Comparison of ENCODE assay signal across 19 cellular contexts in the genomic region with DNA sequence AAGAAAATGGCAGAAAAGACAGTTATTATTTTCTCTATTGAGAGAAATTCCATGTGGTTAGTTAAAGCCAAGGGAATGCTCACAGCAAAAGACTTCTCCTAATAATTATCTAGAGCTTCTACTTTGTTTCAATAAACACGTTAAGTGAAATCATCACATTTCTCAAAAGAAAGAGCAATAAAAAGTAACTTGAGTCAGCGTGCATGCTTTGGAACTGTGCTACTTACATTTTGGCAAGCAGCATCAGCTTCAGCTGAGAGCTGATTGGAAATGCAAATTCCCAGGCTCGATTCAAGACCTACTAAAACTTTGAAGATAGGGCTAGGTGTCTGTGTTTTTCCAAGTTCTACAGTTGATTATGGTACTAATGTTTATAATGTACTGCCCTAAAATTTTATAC.
DNase-seq lines count a peak whose midpoint lies in the region; ATAC-seq, FAIRE-seq and TF ChIP-seq lines count a peak whose summit lies in the region.
"Had no signal": no experiment of that assay in that cellular context is flagged by ENCODE, and none has a peak within 500 bp of the region (broad histone marks: within the 10 kb centered on the region; RNA-seq: fewer than 3 reads in every experiment).

No MANE protein-coding gene starts in this region.

- TF ChIP-seq CTCF in D721Med (IDR thresholded peaks at IDR 0.05; ENCODE audit: insufficient read depth, missing control alignments) (no peak), IMR-90 (conservative IDR thresholded peaks at IDR 0.05; ENCODE audit: low read depth, low read length) (no peak)

- H2AK9ac ChIP-seq in IMR-90 (replicated peaks; ENCODE audit: low read depth, low read length, poor library complexity), result no peak overlapping the region

- TF ChIP-seq RAD21 in IMR-90 (IDR thresholded peaks at IDR 0.05; ENCODE audit: low read length), result no peak

- H3K23ac ChIP-seq in IMR-90 (ENCODE audit: low read depth, low read length), result no peak overlapping the region

- H2AK5ac ChIP-seq in IMR-90 (ENCODE audit: low read depth, low read length), result no peak overlapping the region

- H3K18ac ChIP-seq in IMR-90 (ENCODE audit: low read depth, low read length), result no peak overlapping the region

- no peak overlapping the region for H3K4me2 ChIP-seq in IMR-90 (ENCODE audit: low read depth, low read length)
- H3K4me2 ChIP-seq: BLaER1, PC-9 had no signal

- dilution Hi-C loops in IMR-90 (cut with HindIII; ENCODE audit: low sequenced_read_pairs, unreplicated experiment), result no loop called here

- H3K27me3 ChIP-seq in IMR-90 (ENCODE audit: control insufficient read depth, insufficient read depth, low read length), result no peaks in the 10 kb centered on the region
- no peaks in the 10 kb centered on the region for H3K27me3 ChIP-seq in naive thymus-derived CD4-positive, alpha-beta T cell (ENCODE audit: control insufficient read depth in 2 of 2, insufficient read depth in 2 of 2, low read length in 2 of 2)
- H3K27me3 ChIP-seq: BLaER1 had no signal

- intact Hi-C loops in IMR-90 (cut with micrococcal nuclease), result loop anchor here (5.0 kb wide), 1 partner anchor 36 kb away; no protein-coding TSS in a partner anchor
- intact Hi-C loops in naive thymus-derived CD4-positive, alpha-beta T cell (cut with micrococcal nuclease), result no loop called here

- H3K36me3 ChIP-seq in IMR-90 (ENCODE audit: control insufficient read depth, insufficient read depth, low read length), result no peaks in the 10 kb centered on the region
- no peaks in the 10 kb centered on the region for H3K36me3 ChIP-seq in naive thymus-derived CD4-positive, alpha-beta T cell (ENCODE audit: control insufficient read depth in 2 of 3, insufficient read depth in 3 of 3, low read length in 3 of 3)
- H3K36me3 ChIP-seq: BLaER1, left ventricle myocardium inferior had no signal

- CTCF ChIA-PET in IMR-90 (lab: Yijun Ruan, JAX), result interaction anchor here (0.5 kb wide), 1 partner anchor 1195 kb away, joined by 3 read pairs; no protein-coding TSS in a partner anchor
- CTCF ChIA-PET in naive thymus-derived CD4-positive, alpha-beta T cell (lab: Charles Lee), result no interaction called here

- no peaks in the 10 kb centered on the region for H3K27me3 Mint-ChIP-seq in naive thymus-derived CD4-positive, alpha-beta T cell
- H3K27me3 Mint-ChIP-seq: activated naive CD4-positive, alpha-beta T cell treated with anti-CD3 and anti-CD28 coated beads, Interleukin-2, amount 10 ng/mL, durations not matched to agents 7 days and 5 days had no signal

- H3K27ac Mint-ChIP-seq in naive thymus-derived CD4-positive, alpha-beta T cell, result no peak overlapping the region
- H3K27ac Mint-ChIP-seq: activated naive CD4-positive, alpha-beta T cell treated with anti-CD3 and anti-CD28 coated beads, Interleukin-2, amount 10 ng/mL, durations not matched to agents 7 days and 5 days had no signal

- no peak overlapping the region for H2BK15ac ChIP-seq in IMR-90 (ENCODE audit: low read depth, low read length)

- WGBS in IMR-90 (ENCODE audit: extremely low coverage in 2 of 2, insufficient read length in 1 of 2), 2 experiments, result no CpG with 5 or more reads among the region's 3 CpGs

- no peaks in the 10 kb centered on the region for H3K79me1 ChIP-seq in IMR-90 (ENCODE audit: low read depth in 1 of 2, low read length in 2 of 2)

- FAIRE-seq in D721Med (lab: Jason Lieb, UNC), result peak; percentile 71

- ATAC-seq in IMR-90 (ENCODE audit: low read depth), result peak; percentile 60
- no peak for ATAC-seq in naive thymus-derived CD4-positive, alpha-beta T cell
- no peak for ATAC-seq in HG03469 (IDR thresholded peaks at IDR 0.05; ENCODE audit: unreplicated experiment)
- no peak for ATAC-seq in GM19467 (IDR thresholded peaks at IDR 0.05; ENCODE audit: unreplicated experiment)
- ATAC-seq: sciatic nerve had no signal

- no peaks in the 10 kb centered on the region for H3K36me3 Mint-ChIP-seq in naive thymus-derived CD4-positive, alpha-beta T cell
- H3K36me3 Mint-ChIP-seq: activated naive CD4-positive, alpha-beta T cell treated with anti-CD3 and anti-CD28 coated beads, Interleukin-2, amount 10 ng/mL, durations not matched to agents 7 days and 5 days; brain had no signal

- BruUV-seq in IMR-90 (replicated peaks; lab: Mats Ljungman, UMichigan), result no TSS peak

- no peaks in the 10 kb centered on the region for H4K20me1 ChIP-seq in IMR-90 (ENCODE audit: insufficient read depth, low read length)
- H4K20me1 ChIP-seq: BLaER1 had no signal

- no peak overlapping the region for H3K4ac ChIP-seq in IMR-90 (ENCODE audit: low read depth, low read length)

- 0 out of 2 replicates have a peak overlapping the region, but pooled peaks have one; percentile 11 for H2BK20ac ChIP-seq in IMR-90 (ENCODE audit: low read depth, low read length)

- H3K4me3 ChIP-seq in IMR-90 (ENCODE audit: insufficient read depth, low read depth, low read length), result no peak overlapping the region
- H3K4me3 ChIP-seq in naive thymus-derived CD4-positive, alpha-beta T cell (ENCODE audit: low read length), result no peak overlapping the region
- H3K4me3 ChIP-seq: BLaER1, left ventricle myocardium inferior, PC-9 had no signal

- H4K5ac ChIP-seq in IMR-90 (ENCODE audit: low read depth, low read length), result no peak overlapping the region

- no peak overlapping the region for H2BK5ac ChIP-seq in IMR-90 (ENCODE audit: low read depth, low read length, poor library complexity, severe bottlenecking)

- POLR2A ChIA-PET in IMR-90 (lab: Charles Lee; ENCODE audit: unreplicated experiment), result no interaction called here
- POLR2A ChIA-PET in naive thymus-derived CD4-positive, alpha-beta T cell (lab: Charles Lee), result no interaction called here

- peaks cover 5% of the 10 kb centered on the region; the same call in 1 of the 2 replicates for H3K9me1 ChIP-seq in IMR-90 (ENCODE audit: insufficient read depth, low read length)

- no peak overlapping the region for H2BK120ac ChIP-seq in IMR-90 (ENCODE audit: low read depth, low read length)

- in situ Hi-C loops in IMR-90 (cut with MboI; ENCODE audit: low sequenced_read_pairs), result no loop called here

- H2AFZ ChIP-seq in IMR-90 (replicated peaks; ENCODE audit: low read length, poor library complexity), result no peak overlapping the region
- H2AFZ ChIP-seq: PC-9 had no signal

- H3K4me3 Mint-ChIP-seq in naive thymus-derived CD4-positive, alpha-beta T cell, result no peak overlapping the region
- H3K4me3 Mint-ChIP-seq: activated naive CD4-positive, alpha-beta T cell treated with anti-CD3 and anti-CD28 coated beads, Interleukin-2, amount 10 ng/mL, durations not matched to agents 7 days and 5 days; brain had no signal

- H3K56ac ChIP-seq in IMR-90 (ENCODE audit: extremely low read depth, insufficient read depth, low read length), result no peak overlapping the region

- H3K27ac ChIP-seq in IMR-90 (ENCODE audit: insufficient read depth, low read length), result no peak overlapping the region
- no peak overlapping the region for H3K27ac ChIP-seq in naive thymus-derived CD4-positive, alpha-beta T cell (ENCODE audit: low read depth, low read length)
- H3K27ac ChIP-seq: BLaER1, epithelial cell of prostate, left ventricle myocardium inferior, PC-9 had no signal

- DNase-seq in D721Med (ENCODE audit: insufficient read length, low spot score) (no peak), IMR-90 (peak; percentile 73), SHP77 treated with DMSO at 0.1 percent for 48 hours (lab: John Stamatoyannopoulos, UW) (peak; percentile 60), myocyte (ENCODE audit: low read depth) (peak; percentile 33)
- DNase-seq in naive thymus-derived CD4-positive, alpha-beta T cell, result no peak
- DNase-seq: activated naive CD4-positive, alpha-beta T cell treated with anti-CD3 and anti-CD28 coated beads, Interleukin-2, amount 10 ng/mL, durations not matched to agents 7 days and 5 days; activated T-cell treated with anti-CD3 and anti-CD28 coated beads, Interleukin-2, amount 50 U/mL, for 1 hour; Karpas-422; left ventricle myocardium inferior; NCI-H187 treated with DMSO at 0.1 percent for 48 hours; NCI-H526 treated with DMSO at 0.1 percent for 48 hours; PC-9; stimulated activated CD4-positive, alpha-beta T cell treated with anti-CD3 and anti-CD28 coated beads, Interleukin-4, amount 100 ng/mL, for 1 hour had no signal

- H3K9me3 Mint-ChIP-seq in naive thymus-derived CD4-positive, alpha-beta T cell, result peaks cover 0 to 17% (median 4%) of the 10 kb centered on the region in 11 donors
- H3K9me3 Mint-ChIP-seq: brain had no signal

- H3K4me1 Mint-ChIP-seq in naive thymus-derived CD4-positive, alpha-beta T cell, result no peaks in the 10 kb centered on the region
- H3K4me1 Mint-ChIP-seq: activated naive CD4-positive, alpha-beta T cell treated with anti-CD3 and anti-CD28 coated beads, Interleukin-2, amount 10 ng/mL, durations not matched to agents 7 days and 5 days had no signal

- H3K14ac ChIP-seq in IMR-90 (replicated peaks; ENCODE audit: low read depth, low read length), result no peak overlapping the region

- no peak overlapping the region for H4K8ac ChIP-seq in IMR-90 (ENCODE audit: low read depth in 2 of 2, low read length in 2 of 2)

- peaks cover 6% of the 10 kb centered on the region for H3K4me1 ChIP-seq in IMR-90 (ENCODE audit: control insufficient read depth, insufficient read depth, low read length)
- H3K4me1 ChIP-seq in naive thymus-derived CD4-positive, alpha-beta T cell (ENCODE audit: control insufficient read depth in 2 of 2, insufficient read depth in 2 of 2, low read length in 2 of 2), result no peaks in the 10 kb centered on the region
- H3K4me1 ChIP-seq: BLaER1, left ventricle myocardium inferior had no signal

- no peak for TF ChIP-seq POLR2A in IMR-90 (IDR thresholded peaks at IDR 0.05; ENCODE audit: low read depth, low read length)

- no peak overlapping the region for H3K9ac ChIP-seq in IMR-90 (ENCODE audit: low read depth, low read length)
- H3K9ac ChIP-seq: BLaER1 had no signal

- no peak overlapping the region for H4K91ac ChIP-seq in IMR-90 (ENCODE audit: insufficient read depth, low read depth, low read length)

- H3K9me3 ChIP-seq in IMR-90 (ENCODE audit: control insufficient read depth, insufficient read depth, low read length), result no peaks in the 10 kb centered on the region
- no peaks in the 10 kb centered on the region for H3K9me3 ChIP-seq in naive thymus-derived CD4-positive, alpha-beta T cell (ENCODE audit: control insufficient read depth in 2 of 3, low read length in 3 of 3)
- H3K9me3 ChIP-seq: BLaER1 had no signal

TF ChIP-seq in IMR-90, 13 proteins besides CTCF, POLR2A, EP300 and RAD21:
- peak; percentile 59; the same call in 1 of the 2 replicates for TF ChIP-seq BHLHE40 (IDR thresholded peaks at IDR 0.05; ENCODE audit: low read depth, low read length)
- TF ChIP-seq FOS (IDR thresholded peaks at IDR 0.05; ENCODE audit: low read depth, low read length), result no peak
- TF ChIP-seq RCOR1 (IDR thresholded peaks at IDR 0.05; ENCODE audit: insufficient replicate concordance, low read length), result no peak

Comparison
In these comparisons a context has a peak if more than half of its experiments do, and no peak if none do; other contexts are left out.
1. DNase-seq: peak in IMR-90 (single experiment), SHP77 treated with DMSO at 0.1 percent for 48 hours (single experiment) and myocyte (single experiment); none in D721Med (single experiment) and naive thymus-derived CD4-positive, alpha-beta T cell (0 of 9).